Comparison of ENCODE assay signal across 18 cellular contexts in the genomic region with DNA sequence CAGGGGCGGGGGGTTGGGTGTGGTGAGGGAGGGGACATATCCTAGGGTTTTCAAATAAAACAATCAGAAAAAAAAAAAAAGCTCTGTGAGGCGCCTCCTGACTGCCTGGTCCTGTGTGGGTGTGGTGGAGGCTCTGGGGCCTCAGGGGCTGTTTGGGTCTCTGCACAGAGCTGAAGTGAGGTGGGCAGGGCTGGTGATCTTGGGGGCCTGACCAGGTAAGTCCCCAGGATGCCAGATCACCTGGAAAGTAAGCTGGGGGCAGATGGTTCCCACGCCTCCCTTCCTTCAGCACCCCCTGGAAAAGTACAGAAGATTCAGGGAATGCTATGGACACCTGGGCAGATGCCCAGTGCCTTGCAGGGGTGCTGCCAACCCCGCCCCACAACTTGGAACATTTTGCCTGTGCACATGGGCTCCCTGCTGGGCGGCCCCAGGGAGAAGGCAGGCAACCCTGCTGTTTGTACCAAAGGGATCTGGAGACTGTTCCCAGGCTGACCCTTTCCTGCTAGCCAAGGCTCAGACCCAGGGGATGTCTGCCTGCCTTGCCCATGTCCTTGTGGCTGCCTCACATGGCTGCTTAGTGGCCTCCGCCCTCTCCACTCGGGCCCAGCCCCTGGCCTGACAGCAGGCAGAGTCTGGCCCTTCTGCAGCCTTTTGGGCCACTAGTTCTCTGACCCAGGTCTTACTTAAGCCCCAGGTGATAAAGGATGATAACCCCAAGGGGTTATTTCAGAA. TPM values are rescaled to one million over a fixed set of nuclear protein-coding genes. Genes with fewer than 3 reads are reported as not detected.
"Had no signal": no experiment of that assay in that cellular context is flagged by ENCODE, and none has a peak within 500 bp of the region (broad histone marks: within the 10 kb centered on the region; RNA-seq: fewer than 3 reads in every experiment).

No MANE protein-coding gene starts in this region.

- H3K27ac Mint-ChIP-seq: dendritic cell treated with granulocyte-macrophage colony-stimulating factor and Interleukin-4, amounts not matched to agents 40 ng/mL and 50 ng/mL, for 4 days; stimulated activated naive CD8-positive, alpha-beta T cell treated with anti-CD3 and anti-CD28 coated beads, Interleukin-15, Interleukin-2, amounts not matched to agents 100 ng/mL and 50 ng/mL, for 24 hours; T-cell had no signal

- ATAC-seq: T-cell, upper lobe of right lung had no signal

- H3K4me3 Mint-ChIP-seq: activated T-helper 1 cell treated with anti-CD3 and anti-CD28 coated beads, Interleukin-12 subunit alpha, Interleukin-12 subunit beta, Interleukin-2, Interleukin-4 antibody, amounts not matched to agents 30 ng/mL and 10 ng/mL and 1 ng/mL, durations not matched to agents 14 hours and 24 hours and 36 hours; dendritic cell treated with granulocyte-macrophage colony-stimulating factor and Interleukin-4, amounts not matched to agents 40 ng/mL and 50 ng/mL, for 4 days; stimulated activated naive CD8-positive, alpha-beta T cell treated with anti-CD3 and anti-CD28 coated beads, Interleukin-15, Interleukin-2, amounts not matched to agents 100 ng/mL and 50 ng/mL, for 24 hours; T-cell had no signal

- H3K9me3 Mint-ChIP-seq: activated T-helper 1 cell treated with anti-CD3 and anti-CD28 coated beads, Interleukin-12 subunit alpha, Interleukin-12 subunit beta, Interleukin-2, Interleukin-4 antibody, amounts not matched to agents 30 ng/mL and 10 ng/mL and 1 ng/mL, durations not matched to agents 14 hours and 24 hours and 36 hours; dendritic cell treated with granulocyte-macrophage colony-stimulating factor and Interleukin-4, amounts not matched to agents 40 ng/mL and 50 ng/mL, for 4 days; stimulated activated naive CD8-positive, alpha-beta T cell treated with anti-CD3 and anti-CD28 coated beads, Interleukin-15, Interleukin-2, amounts not matched to agents 100 ng/mL and 50 ng/mL, for 24 hours; T-cell had no signal

- H3K27ac ChIP-seq: brain microvascular endothelial cell, epithelial cell of prostate, testis, upper lobe of right lung had no signal

- H3K9me3 ChIP-seq: testis, upper lobe of right lung had no signal

- H3K4me2 ChIP-seq: smooth muscle cell had no signal

- H3K36me3 ChIP-seq: brain microvascular endothelial cell had no signal

- DNase-seq: activated CD4-positive, CD25-positive, alpha-beta regulatory T cell treated with anti-CD3 and anti-CD28 coated beads, Interleukin-2, amount 50 U/mL, for 72 hours; brain microvascular endothelial cell; cerebellar nuclear complex; effector memory CD4-positive, alpha-beta T cell; islet precursor cell; retina; stimulated activated CD4-positive, alpha-beta T cell treated with anti-CD3 and anti-CD28 coated beads, Interleukin-4, amount 100 ng/mL, for 4 hours; stimulated activated CD8-positive, alpha-beta memory T cell treated with anti-CD3 and anti-CD28 coated beads, Interleukin-4, amount 100 ng/mL, for 48 hours; T-cell; T1000; testis; upper lobe of right lung had no signal

- H3K27me3 ChIP-seq: testis, upper lobe of right lung had no signal

- H3K4me3 ChIP-seq: lung, smooth muscle cell, testis, upper lobe of right lung had no signal

- H3K4me1 ChIP-seq: testis had no signal

RNA-seq across cellular contexts. Expression of gene RBP5, which starts 30.3 kb away (rescaled TPM):
- total RNA-seq: activated T-helper 1 cell treated with anti-CD3 and anti-CD28 coated beads, Interleukin-12 subunit alpha, Interleukin-12 subunit beta, Interleukin-2, Interleukin-4 antibody, amounts not matched to agents 30 ng/mL and 10 ng/mL and 1 ng/mL, durations not matched to agents 14 hours and 24 hours and 36 hours; smooth muscle cell had no signal
